6 cellular contexts compared by ENCODE assay signal in the genomic region with DNA sequence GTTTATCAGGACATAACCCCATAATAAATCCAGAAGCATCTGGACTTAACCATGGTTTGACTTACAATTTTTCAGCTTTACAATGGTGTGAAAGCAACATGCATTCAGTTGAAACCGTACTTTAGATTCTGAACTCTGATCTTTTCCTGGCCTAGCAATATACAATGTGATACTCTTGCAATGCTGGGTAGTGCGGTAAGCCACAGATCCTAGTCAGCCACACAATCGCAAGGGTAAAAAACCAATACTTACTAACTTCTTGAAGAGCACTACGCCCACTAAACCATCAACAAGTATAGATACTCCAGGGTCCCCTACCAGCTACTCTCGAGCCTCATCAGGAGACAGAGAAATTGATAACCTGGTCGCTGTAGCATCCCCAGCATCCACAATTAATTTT. TPM values are rescaled to one million over a fixed set of nuclear protein-coding genes. Genes with fewer than 3 reads are reported as not detected.
"Had no signal": no experiment of that assay in that cellular context is flagged by ENCODE, and none has a peak within 500 bp of the region (broad histone marks: within the 10 kb centered on the region; RNA-seq: fewer than 3 reads in every experiment).

No MANE protein-coding gene starts in this region.

- H3K9ac ChIP-seq: GM23248 had no signal

- H3K4me3 ChIP-seq: GM23248 had no signal

- H3K4me3 Mint-ChIP-seq: H9 had no signal

- H2AFZ ChIP-seq: GM23248 had no signal

- H3K4me1 Mint-ChIP-seq: H9 had no signal

- H3K27ac Mint-ChIP-seq: H9 had no signal

- DNase-seq: GM23248, H9, HCEC 1CT, IMR-90, KBM-7 had no signal

- H3K27ac ChIP-seq: GM23248 had no signal

- H3K9me3 Mint-ChIP-seq: H9 had no signal

RNA-seq across cellular contexts. Expression of gene HECW2, which starts 24.8 kb away (rescaled TPM):
- total RNA-seq: HT-29 had no signal
